In the genomic region with DNA sequence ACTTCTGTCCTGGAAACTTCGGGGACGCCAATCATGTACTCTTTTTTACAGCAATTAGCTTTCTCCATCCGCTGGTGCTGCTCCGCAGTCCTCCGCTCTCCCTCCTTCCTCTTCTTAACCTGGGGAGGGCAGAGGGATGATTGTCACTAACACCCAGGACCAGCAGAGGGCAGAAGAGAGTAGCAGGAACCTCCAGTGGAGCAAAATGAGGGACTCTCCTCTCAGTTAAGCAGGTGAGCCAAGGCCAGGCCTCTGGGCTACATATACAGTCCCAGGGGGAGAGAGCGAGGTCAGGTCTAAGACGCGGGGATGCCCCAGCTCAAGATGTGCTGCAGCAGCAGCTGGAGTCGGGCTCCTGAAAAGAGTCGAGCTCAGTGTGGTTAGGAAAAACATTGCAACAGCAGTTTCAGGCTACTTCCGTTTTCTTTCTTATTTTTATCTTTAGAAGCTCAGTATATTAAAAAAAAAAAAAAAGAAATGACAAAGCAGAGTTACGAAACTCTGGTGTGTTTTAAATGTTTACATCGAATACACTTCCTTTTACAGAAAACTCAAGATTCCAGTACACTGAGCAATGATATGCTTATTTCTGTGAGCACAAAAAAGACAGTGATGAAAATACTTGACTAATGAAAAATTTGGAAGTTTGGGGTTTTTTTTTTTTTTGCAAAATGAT, we compare ENCODE assay signal across 8 cellular contexts. TPM values are rescaled to one million over a fixed set of nuclear protein-coding genes. Genes with fewer than 3 reads are reported as not detected.
DNase-seq lines count a peak whose midpoint lies in the region; ATAC-seq and TF ChIP-seq lines count a peak whose summit lies in the region.

No MANE protein-coding gene starts in this region.

- BruUV-seq in OCI-LY7 (replicated peaks; lab: Mats Ljungman, UMichigan), result no TSS peak

- H3K4me3 Mint-ChIP-seq in naive thymus-derived CD8-positive, alpha-beta T cell, result peak overlapping the region; percentile 64 to 87 (median 78)
- peak overlapping the region; percentile 51 for H3K4me3 Mint-ChIP-seq in stimulated activated effector memory CD8-positive, alpha-beta T cell treated with anti-CD3 and anti-CD28 coated beads, Interleukin-12 subunit alpha, Interleukin-12 subunit beta, amount 100 ng/mL, for 72 hours

- H3K27me3 ChIP-seq in esophagus muscularis mucosa, result peaks cover 0 to 11% (median 0%) of the 10 kb centered on the region in 4 donors

- peak; percentile 100 for ATAC-seq in GM21723 (IDR thresholded peaks at IDR 0.05; ENCODE audit: unreplicated experiment)
- ATAC-seq in naive thymus-derived CD8-positive, alpha-beta T cell, result peak; percentile 96 to 98
- peak; percentile 97 for ATAC-seq in stimulated activated effector memory CD8-positive, alpha-beta T cell treated with anti-CD3 and anti-CD28 coated beads, Interleukin-12 subunit alpha, Interleukin-12 subunit beta, amount 100 ng/mL, for 72 hours

- H3K36me3 ChIP-seq in OCI-LY7 (ENCODE audit: insufficient read depth, low read length), result no peaks in the 10 kb centered on the region
- H3K36me3 ChIP-seq in esophagus muscularis mucosa, result no peaks in the 10 kb centered on the region

- peak overlapping the region; percentile 52; the same call in 1 of the 2 replicates for H2AFZ ChIP-seq in OCI-LY7 (ENCODE audit: low read length)

- 11% methylated on average over 13 of the region's 13 CpGs for WGBS in esophagus muscularis mucosa

- peaks cover 0 to 3% (median 0%) of the 10 kb centered on the region in 5 donors for H3K27me3 Mint-ChIP-seq in naive thymus-derived CD8-positive, alpha-beta T cell

- no peaks in the 10 kb centered on the region for H4K20me1 ChIP-seq in OCI-LY7 (ENCODE audit: insufficient read depth, low read length)

- H3K27ac Mint-ChIP-seq in naive thymus-derived CD8-positive, alpha-beta T cell, result peak overlapping the region; percentile 37 to 93 (median 76)
- peak overlapping the region; percentile 36 for H3K27ac Mint-ChIP-seq in stimulated activated effector memory CD8-positive, alpha-beta T cell treated with anti-CD3 and anti-CD28 coated beads, Interleukin-12 subunit alpha, Interleukin-12 subunit beta, amount 100 ng/mL, for 72 hours

- H3K9me3 ChIP-seq in OCI-LY7 (ENCODE audit: low read length) (no peaks in the 10 kb centered on the region), esophagus muscularis mucosa (no peaks in the 10 kb centered on the region)

- intact Hi-C loops in OCI-LY7 (cut with micrococcal nuclease; ENCODE audit: unreplicated experiment), result loop anchor here (1.0 kb wide), 2 partner anchors 97 to 186 kb away; no protein-coding TSS in a partner anchor
- intact Hi-C loops in esophagus muscularis mucosa (cut with DNase I), result loop anchor here (5.0 kb wide), 1 partner anchor 97 kb away; no protein-coding TSS in a partner anchor

- H3K9me3 Mint-ChIP-seq in naive thymus-derived CD8-positive, alpha-beta T cell, result no peaks in the 10 kb centered on the region
- no peaks in the 10 kb centered on the region for H3K9me3 Mint-ChIP-seq in stimulated activated effector memory CD8-positive, alpha-beta T cell treated with anti-CD3 and anti-CD28 coated beads, Interleukin-12 subunit alpha, Interleukin-12 subunit beta, amount 100 ng/mL, for 72 hours

- no peak for TF ChIP-seq POLR2A in esophagus muscularis mucosa (IDR thresholded peaks at IDR 0.05; ENCODE audit: low read depth)

- CTCF ChIA-PET in OCI-LY7 (lab: Charles Lee; ENCODE audit: unreplicated experiment), result interaction anchor here (1.0 kb wide), 1 partner anchor 9 kb away, joined by 4 read pairs; no protein-coding TSS in a partner anchor

- H3K79me2 ChIP-seq in OCI-LY7 (ENCODE audit: insufficient read depth, low read depth, low read length), result no peaks in the 10 kb centered on the region

- H3K4me1 ChIP-seq in OCI-LY7 (ENCODE audit: insufficient read depth, low read length, poor library complexity, severe bottlenecking), result peaks cover 12% of the 10 kb centered on the region
- H3K4me1 ChIP-seq in esophagus muscularis mucosa, result peaks cover 0 to 7% (median 3%) of the 10 kb centered on the region in 4 donors

- no peak overlapping the region for H3K4me3 ChIP-seq in OCI-LY7 (ENCODE audit: low read depth, low read length, poor library complexity, severe bottlenecking)
- peak overlapping the region; percentile 9 to 45 (median 10) for H3K4me3 ChIP-seq in esophagus muscularis mucosa

- peaks cover 3 to 20% (median 7%) of the 10 kb centered on the region in 4 donors for H3K4me1 Mint-ChIP-seq in naive thymus-derived CD8-positive, alpha-beta T cell
- peaks cover 15% of the 10 kb centered on the region for H3K4me1 Mint-ChIP-seq in stimulated activated effector memory CD8-positive, alpha-beta T cell treated with anti-CD3 and anti-CD28 coated beads, Interleukin-12 subunit alpha, Interleukin-12 subunit beta, amount 100 ng/mL, for 72 hours

- peak overlapping the region; percentile 39 for H3K4me2 ChIP-seq in OCI-LY7 (ENCODE audit: low read length)

- peak; percentile 47 for DNase-seq in DMS79 (lab: John Stamatoyannopoulos, UW)
- peak; percentile 86 for DNase-seq in OCI-LY7 (ENCODE audit: low spot score)
- DNase-seq in activated CD8-positive, alpha-beta memory T cell treated with anti-CD3 and anti-CD28 coated beads, Interleukin-2, amount 50 U/mL, for 48 hours, result peak; percentile 87
- DNase-seq in esophagus muscularis mucosa (ENCODE audit: extremely low spot score), result peak; percentile 95
- peak; percentile 62 to 91 (median 82) for DNase-seq in naive thymus-derived CD8-positive, alpha-beta T cell
- DNase-seq in stimulated activated effector memory CD8-positive, alpha-beta T cell treated with anti-CD3 and anti-CD28 coated beads, Interleukin-12 subunit alpha, Interleukin-12 subunit beta, amount 100 ng/mL, for 72 hours (ENCODE audit: low spot score in 2 of 2), result peak; percentile 75 to 89

- H3K27ac ChIP-seq in OCI-LY7 (ENCODE audit: low read depth, low read length, poor library complexity, severe bottlenecking) (no peak overlapping the region), esophagus muscularis mucosa (replicated peaks in 1 of 4) (no peak overlapping the region)

- TF ChIP-seq EP300 in Ishikawa (IDR thresholded peaks at IDR 0.05; ENCODE audit: borderline replicate concordance) (no peak), esophagus muscularis mucosa (IDR thresholded peaks at IDR 0.05) (no peak)

- H3K9me2 ChIP-seq in OCI-LY7 (ENCODE audit: insufficient read depth, low read length), result no peaks in the 10 kb centered on the region

- no peaks in the 10 kb centered on the region for H3K36me3 Mint-ChIP-seq in naive thymus-derived CD8-positive, alpha-beta T cell
- H3K36me3 Mint-ChIP-seq in stimulated activated effector memory CD8-positive, alpha-beta T cell treated with anti-CD3 and anti-CD28 coated beads, Interleukin-12 subunit alpha, Interleukin-12 subunit beta, amount 100 ng/mL, for 72 hours, result no peaks in the 10 kb centered on the region

- TF ChIP-seq CTCF in OCI-LY7 (conservative IDR thresholded peaks at IDR 0.05; ENCODE audit: low read length), result peak; percentile 96
- TF ChIP-seq CTCF in esophagus muscularis mucosa (IDR thresholded peaks at IDR 0.05), result peak; percentile 69 to 92 (median 73)

- TF ChIP-seq RAD21 in Ishikawa (IDR thresholded peaks at IDR 0.05; ENCODE audit: low read depth), result peak; percentile 79

- POLR2A ChIA-PET in OCI-LY7 (lab: Charles Lee), result interaction anchor here (0.6 to 1.3 kb wide), 6 partner anchors 9 to 265 kb away, joined by 3 to 5 read pairs (median 4); no protein-coding TSS in a partner anchor
- POLR2A ChIA-PET in naive thymus-derived CD8-positive, alpha-beta T cell (lab: Charles Lee), result interaction anchor here (0.6 to 2.3 kb wide), 10 partner anchors 10 to 188 kb away, joined by 3 to 16 read pairs (median 3); a partner anchor contains a TSS

TF ChIP-seq in Ishikawa, 13 proteins besides CTCF, POLR2A, EP300 and RAD21:
- TF ChIP-seq TAF1 (IDR thresholded peaks at IDR 0.05; ENCODE audit: low read depth), result no peak
- no peak for TF ChIP-seq CREB1 (IDR thresholded peaks at IDR 0.05; ENCODE audit: low read depth)
- TF ChIP-seq YY1 (IDR thresholded peaks at IDR 0.05; ENCODE audit: low read depth), result no peak
- TF ChIP-seq NFIC (IDR thresholded peaks at IDR 0.05), result no peak

RNA-seq across cellular contexts. Expression of a gene that starts 25.7 kb away (rescaled TPM):
- total RNA-seq in OCI-LY7 (2014; rRNA removed; shearing (Covaris generic)), result not detected in 2 replicates
- total RNA-seq in OCI-LY7 (2022), result not detected in 2 replicates
- 1 to 10 TPM; 1.3 to 4.5 (median 1.6) TPM for total RNA-seq in esophagus muscularis mucosa
- total RNA-seq in naive thymus-derived CD8-positive, alpha-beta T cell, result 1 to 10 TPM; 2.6 to 3.2 TPM
- 1 to 10 TPM in 2 of 3 donors, under 1 TPM in 1; 0.42 to 2.4 (median 1.8) TPM for polyA plus RNA-seq in naive thymus-derived CD8-positive, alpha-beta T cell

RNA-seq across cellular contexts. Expression of a gene that starts 58.6 kb away (rescaled TPM):
- 29.2 and 36.4 TPM in 2 replicates for total RNA-seq in OCI-LY7 (2014; rRNA removed; shearing (Covaris generic))
- 21.7 and 26.9 TPM in 2 replicates for total RNA-seq in OCI-LY7 (2022)
- 10 to 100 TPM; 23.7 to 34.3 (median 33.3) TPM for total RNA-seq in esophagus muscularis mucosa
- 10 to 100 TPM; 73.9 to 77.8 TPM for total RNA-seq in naive thymus-derived CD8-positive, alpha-beta T cell
- polyA plus RNA-seq in naive thymus-derived CD8-positive, alpha-beta T cell, result 10 to 100 TPM; 17.3 to 36.3 (median 20.4) TPM
